Comparison of ENCODE assay signal across 8 cellular contexts in the genomic region with DNA sequence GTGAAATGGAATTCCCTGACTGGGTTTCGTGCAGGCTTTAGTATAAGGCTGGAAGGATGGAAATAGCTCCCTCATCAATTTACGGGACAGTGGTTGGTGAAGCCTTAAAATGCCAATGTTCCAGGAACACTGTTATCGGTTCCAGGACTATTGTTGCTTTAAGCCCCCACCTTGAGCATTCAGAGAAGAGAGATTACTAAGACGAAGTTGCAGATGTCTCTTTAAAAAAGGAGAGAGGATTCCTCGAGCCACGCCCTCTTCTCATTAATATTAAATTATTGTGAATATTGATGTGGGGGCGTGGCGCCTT. TPM values are rescaled to one million over a fixed set of nuclear protein-coding genes. Genes with fewer than 3 reads are reported as not detected.
A peak's percentile ranks its signal among the peaks of the same experiment; 100 is the strongest.
DNase-seq lines count a peak whose midpoint lies in the region; ATAC-seq and TF ChIP-seq lines count a peak whose summit lies in the region.

No MANE protein-coding gene starts in this region.

- H3K79me2 ChIP-seq in mammary epithelial cell (ENCODE audit: insufficient read depth, low read length): no peaks in the 10 kb centered on the region

- no peak overlapping the region for H2AFZ ChIP-seq in mammary epithelial cell (ENCODE audit: low read depth, low read length)

- peaks cover 2% of the 10 kb centered on the region for H3K4me1 ChIP-seq in mammary epithelial cell (ENCODE audit: insufficient read depth, low read length)
- H3K4me1 ChIP-seq in mucosa of rectum (ENCODE audit: control insufficient read depth in 2 of 2, insufficient read depth in 2 of 2, low read length in 2 of 2): peaks cover 70 to 78% of the 10 kb centered on the region in 2 donors

- H3K36me3 ChIP-seq in mammary epithelial cell (ENCODE audit: insufficient read depth, low read length) (no peaks in the 10 kb centered on the region), mucosa of rectum (ENCODE audit: control insufficient read depth in 2 of 2, insufficient read depth in 2 of 2, low read length in 2 of 2) (no peaks in the 10 kb centered on the region)

- H3K27me3 ChIP-seq in mammary epithelial cell (ENCODE audit: insufficient read depth, low read length): peaks cover 12% of the 10 kb centered on the region
- H3K27me3 ChIP-seq in mucosa of rectum (ENCODE audit: control insufficient read depth in 2 of 2, insufficient read depth in 2 of 2, low read length in 2 of 2): peaks cover 0 to 4% of the 10 kb centered on the region in 2 donors

- DNase-seq in AG10803 (ENCODE audit: low read depth): no peak
- no peak for DNase-seq in mammary epithelial cell
- DNase-seq in nucleus accumbens (lab: John Stamatoyannopoulos, UW): no peak
- DNase-seq in stimulated activated CD8-positive, alpha-beta memory T cell treated with anti-CD3 and anti-CD28 coated beads, Interleukin-4, amount 100 ng/mL, for 48 hours: no peak
- no peak for DNase-seq in T1000 (lab: John Stamatoyannopoulos, UW)

- dilution Hi-C loops in mammary epithelial cell (cut with HindIII; ENCODE audit: low sequenced_read_pairs): loop anchor here (5.0 kb wide), 1 partner anchor 40 kb away; no protein-coding TSS in a partner anchor

- TF ChIP-seq CTCF in AG10803 (conservative IDR thresholded peaks at IDR 0.05; ENCODE audit: low read length) (no peak), mammary epithelial cell (conservative IDR thresholded peaks at IDR 0.05 in 1 of 2, IDR thresholded peaks at IDR 0.05 in 1 of 2; ENCODE audit: extremely low read depth in 1 of 2, insufficient read depth in 1 of 2, low read depth in 1 of 2, low read length in 2 of 2) (no peak)

- BruUV-seq in mammary epithelial cell (replicated peaks; lab: Mats Ljungman, UMichigan): no TSS peak

- CTCF ChIA-PET in mammary epithelial cell (lab: Charles Lee; ENCODE audit: low non-redundant PET): interaction anchor here (0.7 kb wide), 1 partner anchor 19 kb away, joined by 3 read pairs; no protein-coding TSS in a partner anchor

- no peaks in the 10 kb centered on the region for H4K20me1 ChIP-seq in mammary epithelial cell (ENCODE audit: insufficient read depth, low read length)

- peak; percentile 54 for ATAC-seq in HG02642 (IDR thresholded peaks at IDR 0.05; ENCODE audit: poor library complexity, unreplicated experiment)
- no peak for ATAC-seq in GM21423 (IDR thresholded peaks at IDR 0.05; ENCODE audit: unreplicated experiment)

- 2% methylated on average over 6 of the region's 8 CpGs for WGBS in mammary epithelial cell (ENCODE audit: low coverage, missing lambda C conversion rate)

- in situ Hi-C loops in mammary epithelial cell (cut with MboI; ENCODE audit: low sequenced_read_pairs in 2 of 2): no loop called here

- H3K9ac ChIP-seq in mammary epithelial cell (ENCODE audit: insufficient read depth, low read length) (no peak overlapping the region), mucosa of rectum (ENCODE audit: low read depth in 1 of 2, low read length in 2 of 2) (peak overlapping the region in 1 of 2 donors; percentile 91)

- H3K27ac ChIP-seq in mammary epithelial cell (ENCODE audit: insufficient read depth, low read depth, low read length): no peak overlapping the region
- peak overlapping the region; percentile 92 to 95 for H3K27ac ChIP-seq in mucosa of rectum (ENCODE audit: low read depth in 2 of 2, low read length in 2 of 2)

- H3K9me3 ChIP-seq in mammary epithelial cell (replicated peaks; ENCODE audit: insufficient read depth, low read length): no peaks in the 10 kb centered on the region
- H3K9me3 ChIP-seq in mucosa of rectum (ENCODE audit: control insufficient read depth in 2 of 2, low read length in 2 of 2): no peaks in the 10 kb centered on the region

- H3K4me3 ChIP-seq in AG10803 (ENCODE audit: low read length) (peak overlapping the region; percentile 99), mammary epithelial cell (replicated peaks in 1 of 3; ENCODE audit: insufficient read depth in 1 of 3, low read depth in 2 of 3, low read length in 3 of 3) (peak overlapping the region in 1 of 3 experiments; percentile 16), mucosa of rectum (ENCODE audit: low read length in 2 of 2) (peak overlapping the region; percentile 86 to 89)

- intact Hi-C loops in mammary epithelial cell (cut with micrococcal nuclease): no loop called here

- H3K4me2 ChIP-seq in mammary epithelial cell (ENCODE audit: insufficient read depth, low read depth, low read length): peak overlapping the region; percentile 52

RNA-seq across cellular contexts. Expression of gene CREB3L1, which starts 0.2 kb away (rescaled TPM):
- under 1 TPM in 1 of 2 donors, not detected in 1; 0.17 TPM for total RNA-seq in mammary epithelial cell
- polyA plus RNA-seq in mammary epithelial cell: not detected
- polyA minus RNA-seq in mammary epithelial cell: not detected
